10 cellular contexts compared by ENCODE assay signal in the genomic region with DNA sequence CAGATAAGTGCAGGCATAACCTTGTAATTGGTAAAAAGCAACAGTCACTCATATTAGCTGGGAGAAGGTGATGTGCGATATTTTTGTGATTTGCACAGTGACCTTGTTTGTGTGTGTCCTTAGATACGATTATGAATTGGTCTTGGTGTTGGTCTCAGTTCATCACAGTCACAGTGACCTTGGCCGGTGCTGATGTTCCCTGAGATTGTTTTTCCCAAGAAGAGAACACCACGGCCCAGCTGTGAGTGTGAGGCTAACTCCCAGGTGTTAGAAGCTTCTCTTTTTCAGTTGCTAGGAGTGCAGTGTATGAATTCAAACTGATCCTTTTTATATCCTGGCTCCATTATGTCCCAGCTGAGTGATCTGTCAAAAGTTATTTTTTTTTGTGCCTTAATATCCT. TPM values are rescaled to one million over a fixed set of nuclear protein-coding genes. Genes with fewer than 3 reads are reported as not detected.
"Had no signal": no experiment of that assay in that cellular context is flagged by ENCODE, and none has a peak within 500 bp of the region (broad histone marks: within the 10 kb centered on the region; RNA-seq: fewer than 3 reads in every experiment).

No MANE protein-coding gene starts in this region.

- H3K27ac Mint-ChIP-seq: HFFc6 had no signal

- H3K9me3 ChIP-seq: HAP-1 had no signal

- H3K27ac ChIP-seq: GM23248, HL-60 had no signal

- DNase-seq: GM23248, GOT3, H7, HFFc6, KG1 had no signal

- H3K9me3 Mint-ChIP-seq: HFFc6 had no signal

- H3K36me3 ChIP-seq: HAP-1 had no signal

- H3K4me3 Mint-ChIP-seq: HFFc6 had no signal

- H3K4me1 ChIP-seq: HAP-1 had no signal

- H3K4me3 ChIP-seq: GM23248, HAP-1, K562 had no signal

- ATAC-seq: HCT116, HepG2, K562 had no signal

RNA-seq across cellular contexts. Expression of gene TRHDE, which starts 46.2 kb away (rescaled TPM):
- total RNA-seq: HepG2 had no signal
- polyA plus RNA-seq: HepG2 had no signal
